In genomic region chrX:114924846-114925245, GRCh38 we compare ENCODE assay signal across 17 cellular contexts.
DNase-seq lines count a peak whose midpoint lies in the region; ATAC-seq, FAIRE-seq and TF ChIP-seq lines count a peak whose summit lies in the region.
"Had no signal": no experiment of that assay in that cellular context is flagged by ENCODE, and none has a peak within 500 bp of the region (broad histone marks: within the 10 kb centered on the region; RNA-seq: fewer than 3 reads in every experiment).

No MANE protein-coding gene starts in this region.

- no peak for TF ChIP-seq POLR2A in K562 (conservative IDR thresholded peaks at IDR 0.05)
- TF ChIP-seq POLR2A in thyroid gland (IDR thresholded peaks at IDR 0.05): no peak

- H3K9me3 Mint-ChIP-seq in glutamatergic neuron (ENCODE audit: unreplicated experiment): no peaks in the 10 kb centered on the region
- H3K9me3 Mint-ChIP-seq: activated naive CD8-positive, alpha-beta T cell treated with anti-CD3 and anti-CD28 coated beads, Interleukin-2, amount 50 U/mL, for 24 hours had no signal

- BruUV-seq in K562 (replicated peaks; lab: Mats Ljungman, UMichigan): no TSS peak

- H3K27me3 ChIP-seq in K562 (ENCODE audit: control insufficient read depth in 2 of 2, insufficient read depth in 2 of 2, low read length in 2 of 2) (no peaks in the 10 kb centered on the region), left lung (no peaks in the 10 kb centered on the region), thyroid gland (no peaks in the 10 kb centered on the region)

- FAIRE-seq in K562 (lab: Jason Lieb, UNC): no peak

- TF ChIP-seq RAD21 in K562 (CRISPR knock-in tag; conservative IDR thresholded peaks at IDR 0.05 in 1 of 2, IDR thresholded peaks at IDR 0.05 in 1 of 2): no peak

- no peaks in the 10 kb centered on the region for H4K20me1 ChIP-seq in K562 (replicated peaks; ENCODE audit: control insufficient read depth, insufficient read depth, low read length)

- POLR2A ChIA-PET in K562 (lab: Yijun Ruan, JAX): interaction anchor here (0.6 kb wide), 1 partner anchor 868 kb away, joined by 3 read pairs; no protein-coding TSS in a partner anchor

- TF ChIP-seq CTCF in AG10803 (conservative IDR thresholded peaks at IDR 0.05; ENCODE audit: low read length) (no peak), K562 (IDR thresholded peaks at IDR 0.05 in 2 of 3, conservative IDR thresholded peaks at IDR 0.05 in 1 of 3; ENCODE audit: insufficient read depth in 2 of 3, low read depth in 1 of 3, low read length in 3 of 3) (no peak), left lung (IDR thresholded peaks at IDR 0.05) (no peak), thyroid gland (IDR thresholded peaks at IDR 0.05) (no peak), glutamatergic neuron (IDR thresholded peaks at IDR 0.05; ENCODE audit: partially characterized antibody, unreplicated experiment) (no peak)

- H3K4me1 ChIP-seq in K562 (replicated peaks in 1 of 2; ENCODE audit: control insufficient read depth in 2 of 2, insufficient read depth in 2 of 2, low read length in 2 of 2) (no peaks in the 10 kb centered on the region), left lung (no peaks in the 10 kb centered on the region), thyroid gland (no peaks in the 10 kb centered on the region)

- no peaks in the 10 kb centered on the region for H3K9me3 ChIP-seq in K562 (replicated peaks; ENCODE audit: control insufficient read depth, insufficient read depth, low read depth, low read length)
- no peaks in the 10 kb centered on the region for H3K9me3 ChIP-seq in left lung
- H3K9me3 ChIP-seq in thyroid gland: no peaks in the 10 kb centered on the region

- in situ Hi-C loops in K562 (cut with MboI): no loop called here

- H3K4me3 ChIP-seq in AG10803 (ENCODE audit: low read length): no peak overlapping the region
- no peak overlapping the region for H3K4me3 ChIP-seq in K562
- H3K4me3 ChIP-seq in left lung: no peak overlapping the region
- no peak overlapping the region for H3K4me3 ChIP-seq in thyroid gland (replicated peaks in 1 of 3)
- H3K4me3 ChIP-seq: dorsolateral prefrontal cortex had no signal

- H3K4me3 Mint-ChIP-seq in glutamatergic neuron (ENCODE audit: unreplicated experiment): no peak overlapping the region
- H3K4me3 Mint-ChIP-seq: activated naive CD8-positive, alpha-beta T cell treated with anti-CD3 and anti-CD28 coated beads, Interleukin-2, amount 50 U/mL, for 24 hours; CD14-positive monocyte; T-helper 1 cell treated with Interleukin-12 subunit alpha and Interleukin-12 subunit beta and Interleukin-4 antibody, amounts not matched to agents 30 μg/mL and 1 μg/mL, for 36 hours had no signal

- H3K36me3 ChIP-seq in K562 (ENCODE audit: control insufficient read depth, insufficient read depth, low read length) (no peaks in the 10 kb centered on the region), left lung (no peaks in the 10 kb centered on the region), thyroid gland (no peaks in the 10 kb centered on the region)

- TF ChIP-seq EP300 in K562 (IDR thresholded peaks at IDR 0.05; ENCODE audit: low read length): no peak

- H3K9ac ChIP-seq in K562 (ENCODE audit: insufficient read depth in 1 of 2, low read depth in 2 of 2, low read length in 2 of 2): no peak overlapping the region

- CTCF ChIA-PET in K562 (lab: Yijun Ruan, JAX; ENCODE audit: low intra/inter-chr PET ratio): no interaction called here

- no peak overlapping the region for H2AFZ ChIP-seq in K562 (ENCODE audit: low read depth, low read length)

- no peak overlapping the region for H3K27ac ChIP-seq in K562 (ENCODE audit: extremely low read depth, low read depth, low read length)
- no peak overlapping the region for H3K27ac ChIP-seq in left lung
- H3K27ac ChIP-seq in thyroid gland: no peak overlapping the region
- H3K27ac ChIP-seq: dorsolateral prefrontal cortex had no signal

- no peak overlapping the region for H3K4me2 ChIP-seq in K562 (ENCODE audit: insufficient read depth, low read length)

- no peaks in the 10 kb centered on the region for H3K4me1 Mint-ChIP-seq in glutamatergic neuron (ENCODE audit: low read depth, unreplicated experiment)
- H3K4me1 Mint-ChIP-seq: activated naive CD8-positive, alpha-beta T cell treated with anti-CD3 and anti-CD28 coated beads, Interleukin-2, amount 50 U/mL, for 24 hours; CD14-positive monocyte had no signal

- ATAC-seq in K562 (no peak), left lung (peak; percentile 62), HG02759 (IDR thresholded peaks at IDR 0.05; ENCODE audit: unreplicated experiment) (no peak)
- ATAC-seq: activated naive CD8-positive, alpha-beta T cell treated with anti-CD3 and anti-CD28 coated beads, Interleukin-2, amount 50 U/mL, for 24 hours had no signal

- DNase-seq in AG10803 (ENCODE audit: low read depth) (peak; percentile 52), HCEC 1CT (peak; percentile 3), K562 (ENCODE audit: extremely low read depth in 1 of 4, low spot score in 3 of 4) (no peak), left lung (no peak), thyroid gland (no peak), T-helper 2 cell (no peak), glutamatergic neuron (no peak)
- DNase-seq: activated CD4-positive, alpha-beta T cell treated with anti-CD3 and anti-CD28 coated beads, Interleukin-2, amount 50 U/mL, for 1 hour; activated naive CD8-positive, alpha-beta T cell treated with anti-CD3 and anti-CD28 coated beads, Interleukin-2, amount 50 U/mL, for 24 hours; activated T-cell treated with anti-CD3 and anti-CD28 coated beads, Interleukin-2, amount 50 U/mL, for 48 hours; dorsolateral prefrontal cortex; kidney; NCI-H1930; NCI-H526 treated with DMSO at 0.1 percent for 48 hours had no signal

- H3K36me3 Mint-ChIP-seq in glutamatergic neuron (ENCODE audit: unreplicated experiment): no peaks in the 10 kb centered on the region
- H3K36me3 Mint-ChIP-seq: CD14-positive monocyte had no signal

- no peak overlapping the region for H3K27ac Mint-ChIP-seq in glutamatergic neuron (ENCODE audit: unreplicated experiment)
- H3K27ac Mint-ChIP-seq: activated naive CD8-positive, alpha-beta T cell treated with anti-CD3 and anti-CD28 coated beads, Interleukin-2, amount 50 U/mL, for 24 hours; CD14-positive monocyte; T-helper 1 cell treated with Interleukin-12 subunit alpha and Interleukin-12 subunit beta and Interleukin-4 antibody, amounts not matched to agents 30 μg/mL and 1 μg/mL, for 36 hours had no signal

- H3K27me3 Mint-ChIP-seq in glutamatergic neuron (ENCODE audit: unreplicated experiment): peaks cover 3% of the 10 kb centered on the region
- H3K27me3 Mint-ChIP-seq: activated naive CD8-positive, alpha-beta T cell treated with anti-CD3 and anti-CD28 coated beads, Interleukin-2, amount 50 U/mL, for 24 hours had no signal

- no peaks in the 10 kb centered on the region for H3K9me1 ChIP-seq in K562 (ENCODE audit: control insufficient read depth, insufficient read depth, low read length)

- intact Hi-C loops in K562 (cut with micrococcal nuclease) (no loop called here), left lung (cut with DNase I) (no loop called here), thyroid gland (cut with DNase I) (no loop called here)

- no peaks in the 10 kb centered on the region for H3K79me2 ChIP-seq in K562 (ENCODE audit: control insufficient read depth, insufficient read depth, low read length)

TF ChIP-seq in K562, 482 proteins besides CTCF, POLR2A, EP300 and RAD21:
- TF ChIP-seq ZNF316 (IDR thresholded peaks at IDR 0.05) (peak; percentile 42; the same call in 1 of the 2 replicates), TAF15 (IDR thresholded peaks at IDR 0.05; ENCODE audit: low read depth, low read length) (no peak), SRSF9 (IDR thresholded peaks at IDR 0.05; ENCODE audit: borderline replicate concordance, low read depth, low read length) (no peak)

Comparison
In these comparisons a context has a peak if more than half of its experiments do, and no peak if none do; other contexts are left out.
1. DNase-seq: peak in AG10803 (single experiment) and HCEC 1CT (single experiment); none in K562 (0 of 4), left lung (0 of 2), thyroid gland (0 of 2), T-helper 2 cell (0 of 5) and glutamatergic neuron (single experiment).